Comparison of ENCODE assay signal across 1 cellular context in genomic region chr6:9621276-9621675, GRCh38.
TF ChIP-seq lines count a peak whose summit lies in the region.

No MANE protein-coding gene starts in this region.

TF ChIP-seq in HEK293, 187 proteins besides CTCF, POLR2A, EP300 and RAD21 (continued from another document):
- TF ChIP-seq ZSCAN4 (tag by site-specific recombination; IDR thresholded peaks at IDR 0.05): no peak
- TF ChIP-seq ZSCAN23 (tag by site-specific recombination; IDR thresholded peaks at IDR 0.05): no peak
- TF ChIP-seq KLF16 (tag by site-specific recombination; IDR thresholded peaks at IDR 0.05): no peak
- no peak for TF ChIP-seq SP2 (tag by site-specific recombination; IDR thresholded peaks at IDR 0.05)
- no peak for TF ChIP-seq ZNF324 (tag by site-specific recombination; IDR thresholded peaks at IDR 0.05)
- no peak for TF ChIP-seq MEIS1 (CRISPR knock-in tag; IDR thresholded peaks at IDR 0.05; ENCODE audit: borderline replicate concordance)
- no peak for TF ChIP-seq ZBTB17 (tag by site-specific recombination; IDR thresholded peaks at IDR 0.05)
- TF ChIP-seq ZNF132 (tag by site-specific recombination; IDR thresholded peaks at IDR 0.05; ENCODE audit: borderline replicate concordance): no peak
- no peak for TF ChIP-seq HIC1 (tag by site-specific recombination; IDR thresholded peaks at IDR 0.05)
- TF ChIP-seq ZFHX2 (tag by site-specific recombination; conservative IDR thresholded peaks at IDR 0.05): peak; percentile 42; the same call in 1 of the 2 replicates
- no peak for TF ChIP-seq OVOL3 (tag by site-specific recombination; IDR thresholded peaks at IDR 0.05)
- no peak for TF ChIP-seq PRDM10 (tag by site-specific recombination; IDR thresholded peaks at IDR 0.05)
- no peak for TF ChIP-seq ZNF155 (tag by site-specific recombination; IDR thresholded peaks at IDR 0.05)
- no peak for TF ChIP-seq GLI4 (tag by site-specific recombination; IDR thresholded peaks at IDR 0.05)
- peak; percentile 68; the same call in 1 of the 2 replicates for TF ChIP-seq EGR2 (tag by site-specific recombination; IDR thresholded peaks at IDR 0.05; ENCODE audit: low read depth)
- TF ChIP-seq ZNF518A (tag by site-specific recombination; conservative IDR thresholded peaks at IDR 0.05; ENCODE audit: low read depth): no peak
